Comparison of ENCODE assay signal across 1 cellular context in the genomic region with DNA sequence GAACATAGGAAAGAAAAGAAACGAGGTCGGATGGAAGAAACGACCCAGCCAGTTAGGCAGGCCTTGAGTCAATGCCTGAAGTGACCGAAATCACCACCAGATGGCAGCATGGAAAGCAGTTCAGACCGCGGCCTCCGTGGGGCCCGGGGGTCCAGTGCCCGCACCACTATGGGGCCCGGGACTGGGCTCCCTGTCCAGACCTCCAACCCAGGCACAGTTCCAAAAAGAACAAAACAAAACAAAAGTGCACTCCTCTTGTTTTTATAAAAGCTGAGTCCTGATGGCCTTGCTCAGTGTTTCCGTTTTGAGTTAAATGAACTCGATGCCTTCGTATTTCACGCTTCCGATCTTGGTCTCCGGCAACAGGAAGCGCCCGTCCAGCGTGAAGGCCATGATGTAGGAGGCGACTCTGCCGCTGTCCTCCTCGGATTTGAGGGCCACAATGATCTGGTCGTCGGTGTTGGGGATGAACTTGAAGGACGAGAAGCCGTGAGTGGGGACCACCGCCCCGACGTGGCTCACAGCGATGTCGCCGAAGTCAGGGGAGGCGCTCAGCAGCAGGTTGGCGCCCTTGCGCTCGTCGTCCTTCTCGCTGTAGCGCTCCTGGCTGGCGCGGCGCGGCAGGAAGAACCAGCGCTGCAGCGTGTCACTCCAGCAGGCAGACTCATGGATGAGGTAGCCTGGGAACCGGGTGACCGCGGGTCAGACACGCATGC.
TF ChIP-seq lines count a peak whose summit lies in the region.

No MANE protein-coding gene starts in this region.

TF ChIP-seq in GM12878, 131 proteins besides CTCF, POLR2A, EP300 and RAD21:
- TF ChIP-seq ZNF274 (IDR thresholded peaks at IDR 0.05; ENCODE audit: insufficient read depth, insufficient read length) (no peak), EED (IDR thresholded peaks at IDR 0.05; ENCODE audit: low read depth) (no peak), GATAD2B (conservative IDR thresholded peaks at IDR 0.05; ENCODE audit: low read depth) (no peak), MLLT1 (IDR thresholded peaks at IDR 0.05) (0 out of 2 replicates have a peak, but pooled peaks have one; percentile 40), SMC3 (IDR thresholded peaks at IDR 0.05; ENCODE audit: borderline replicate concordance, low read length) (no peak), SREBF1 (IDR thresholded peaks at IDR 0.05; ENCODE audit: low read length) (no peak), CUX1 (IDR thresholded peaks at IDR 0.05; ENCODE audit: insufficient replicate concordance, low read depth, low read length) (no peak), ZBTB33 (IDR thresholded peaks at IDR 0.05) (peak; percentile 75; the same call in 1 of the 2 replicates), JUND (IDR thresholded peaks at IDR 0.05; ENCODE audit: low read depth, low read length) (no peak)
